24 cellular contexts compared by ENCODE assay signal in genomic region chr3:29718661-29719065, GRCh38.
DNase-seq lines count a peak whose midpoint lies in the region; ATAC-seq, FAIRE-seq and TF ChIP-seq lines count a peak whose summit lies in the region.
"Had no signal": no experiment of that assay in that cellular context is flagged by ENCODE, and none has a peak within 500 bp of the region (broad histone marks: within the 10 kb centered on the region; RNA-seq: fewer than 3 reads in every experiment).

No MANE protein-coding gene starts in this region.

- H3K27me3 Mint-ChIP-seq in MCF 10A (ENCODE audit: insufficient read depth, unreplicated experiment) (no peaks in the 10 kb centered on the region), immature natural killer cell (ENCODE audit: low read depth in 3 of 3) (no peaks in the 10 kb centered on the region)
- H3K27me3 Mint-ChIP-seq in activated CD4-positive, alpha-beta memory T cell treated with anti-CD3 and anti-CD28 coated beads, Interleukin-2, amount 10 ng/mL, durations not matched to agents 7 days and 5 days = no peaks in the 10 kb centered on the region
- H3K27me3 Mint-ChIP-seq: T-cell had no signal

- H3K27ac Mint-ChIP-seq in MCF 10A (ENCODE audit: low read depth, unreplicated experiment) = peak overlapping the region; percentile 49
- no peak overlapping the region for H3K27ac Mint-ChIP-seq in immature natural killer cell
- H3K27ac Mint-ChIP-seq in activated CD4-positive, alpha-beta memory T cell treated with anti-CD3 and anti-CD28 coated beads, Interleukin-2, amount 10 ng/mL, durations not matched to agents 7 days and 5 days = no peak overlapping the region
- H3K27ac Mint-ChIP-seq: activated CD8-positive, alpha-beta T cell treated with anti-CD3 and anti-CD28 coated beads, Interleukin-2, amount 10 ng/mL, durations not matched to agents 7 days and 5 days; activated naive CD4-positive, alpha-beta T cell treated with anti-CD3 and anti-CD28 coated beads, Interleukin-2, amount 50 U/mL, for 24 hours; T-cell had no signal

- H3K4me1 ChIP-seq in keratinocyte (ENCODE audit: control insufficient read depth, extremely low read depth, insufficient read depth, low read length) (peaks cover 15% of the 10 kb centered on the region), upper lobe of right lung (no peaks in the 10 kb centered on the region)
- H3K4me1 ChIP-seq: BLaER1 had no signal

- ATAC-seq in upper lobe of right lung (peak; percentile 74), HG02759 (IDR thresholded peaks at IDR 0.05; ENCODE audit: unreplicated experiment) (no peak)
- ATAC-seq: activated CD8-positive, alpha-beta T cell treated with anti-CD3 and anti-CD28 coated beads, Interleukin-2, amount 10 ng/mL, durations not matched to agents 7 days and 5 days; T-cell had no signal

- DNase-seq in NCI-H526 (lab: John Stamatoyannopoulos, UW) (peak; percentile 8 to 9), NCI-H526 treated with DMSO at 0.1 percent for 48 hours (lab: John Stamatoyannopoulos, UW) (no peak), MCF 10A (ENCODE audit: unreplicated experiment) (peak; percentile 6), keratinocyte (ENCODE audit: low read depth, low spot score) (peak; percentile 63), upper lobe of right lung (no peak), immature natural killer cell (no peak)
- no peak for DNase-seq in activated CD4-positive, alpha-beta memory T cell treated with anti-CD3 and anti-CD28 coated beads, Interleukin-2, amount 10 ng/mL, durations not matched to agents 7 days and 5 days
- DNase-seq: activated CD8-positive, alpha-beta T cell treated with anti-CD3 and anti-CD28 coated beads, Interleukin-2, amount 10 ng/mL, durations not matched to agents 7 days and 5 days; activated T-cell treated with anti-CD3 and anti-CD28 coated beads, Interleukin-2, amount 50 U/mL, for 48 hours; brain microvascular endothelial cell; dorsolateral prefrontal cortex; H7; KG1; NCI-H1105; RPMI8226; stimulated activated CD4-positive, alpha-beta T cell treated with anti-CD3 and anti-CD28 coated beads, Interleukin-2, amount 100 ng/mL, for 48 hours; T-cell; WERI-Rb-1 had no signal

- H3K9me1 ChIP-seq in keratinocyte (ENCODE audit: control insufficient read depth, extremely low read depth, insufficient read depth, low read length) = no peaks in the 10 kb centered on the region

- H3K4me1 Mint-ChIP-seq in MCF 10A (ENCODE audit: insufficient read depth, unreplicated experiment) (peaks cover 20% of the 10 kb centered on the region), immature natural killer cell (no peaks in the 10 kb centered on the region)
- H3K4me1 Mint-ChIP-seq in activated CD4-positive, alpha-beta memory T cell treated with anti-CD3 and anti-CD28 coated beads, Interleukin-2, amount 10 ng/mL, durations not matched to agents 7 days and 5 days = no peaks in the 10 kb centered on the region
- H3K4me1 Mint-ChIP-seq: activated naive CD4-positive, alpha-beta T cell treated with anti-CD3 and anti-CD28 coated beads, Interleukin-2, amount 50 U/mL, for 24 hours; T-cell had no signal

- BruUV-seq in MCF 10A (replicated peaks; lab: Mats Ljungman, UMichigan) = no TSS peak

- intact Hi-C loops in MCF 10A (cut with micrococcal nuclease) (no loop called here), upper lobe of right lung (cut with DNase I) (no loop called here)

- H3K4me3 ChIP-seq in keratinocyte (ENCODE audit: control insufficient read depth in 2 of 3, extremely low read depth in 1 of 3, insufficient read depth in 2 of 3, low read depth in 1 of 3, low read length in 3 of 3) (no peak overlapping the region), upper lobe of right lung (no peak overlapping the region)
- H3K4me3 ChIP-seq: BLaER1, dorsolateral prefrontal cortex, esophagus muscularis mucosa had no signal

- no peak overlapping the region for H3K4me3 Mint-ChIP-seq in MCF 10A (ENCODE audit: unreplicated experiment)
- H3K4me3 Mint-ChIP-seq in immature natural killer cell = no peak overlapping the region
- H3K4me3 Mint-ChIP-seq in activated CD4-positive, alpha-beta memory T cell treated with anti-CD3 and anti-CD28 coated beads, Interleukin-2, amount 10 ng/mL, durations not matched to agents 7 days and 5 days = no peak overlapping the region
- H3K4me3 Mint-ChIP-seq: activated CD8-positive, alpha-beta T cell treated with anti-CD3 and anti-CD28 coated beads, Interleukin-2, amount 10 ng/mL, durations not matched to agents 7 days and 5 days; activated naive CD4-positive, alpha-beta T cell treated with anti-CD3 and anti-CD28 coated beads, Interleukin-2, amount 50 U/mL, for 24 hours; T-cell had no signal

- H3K9me3 Mint-ChIP-seq in MCF 10A (ENCODE audit: unreplicated experiment) (no peaks in the 10 kb centered on the region), immature natural killer cell (peaks cover 2 to 10% (median 6%) of the 10 kb centered on the region in 6 donors)
- no peaks in the 10 kb centered on the region for H3K9me3 Mint-ChIP-seq in activated CD4-positive, alpha-beta memory T cell treated with anti-CD3 and anti-CD28 coated beads, Interleukin-2, amount 10 ng/mL, durations not matched to agents 7 days and 5 days
- H3K9me3 Mint-ChIP-seq: activated naive CD4-positive, alpha-beta T cell treated with anti-CD3 and anti-CD28 coated beads, Interleukin-2, amount 50 U/mL, for 24 hours; T-cell had no signal

- H3K36me3 Mint-ChIP-seq in MCF 10A (ENCODE audit: insufficient read depth, unreplicated experiment) = no peaks in the 10 kb centered on the region
- no peaks in the 10 kb centered on the region for H3K36me3 Mint-ChIP-seq in immature natural killer cell
- no peaks in the 10 kb centered on the region for H3K36me3 Mint-ChIP-seq in activated CD4-positive, alpha-beta memory T cell treated with anti-CD3 and anti-CD28 coated beads, Interleukin-2, amount 10 ng/mL, durations not matched to agents 7 days and 5 days (ENCODE audit: low read depth)
- H3K36me3 Mint-ChIP-seq: activated naive CD4-positive, alpha-beta T cell treated with anti-CD3 and anti-CD28 coated beads, Interleukin-2, amount 50 U/mL, for 24 hours; T-cell had no signal

- H3K9ac ChIP-seq in keratinocyte (ENCODE audit: control insufficient read depth, extremely low read depth, insufficient read depth, low read length) = peak overlapping the region; percentile 13
- H3K9ac ChIP-seq: BLaER1 had no signal

- CTCF ChIA-PET in MCF 10A (lab: Yijun Ruan, JAX) = interaction anchor here (0.7 kb wide), 1 partner anchor 157 kb away, joined by 3 read pairs; no protein-coding TSS in a partner anchor
- CTCF ChIA-PET in activated CD4-positive, alpha-beta memory T cell treated with anti-CD3 and anti-CD28 coated beads, Interleukin-2, amount 10 ng/mL, durations not matched to agents 7 days and 5 days (lab: Charles Lee) = no interaction called here

- no peaks in the 10 kb centered on the region for H3K9me3 ChIP-seq in keratinocyte (ENCODE audit: control insufficient read depth, low read depth, low read length)
- no peaks in the 10 kb centered on the region for H3K9me3 ChIP-seq in upper lobe of right lung
- H3K9me3 ChIP-seq: BLaER1, esophagus muscularis mucosa had no signal

- TF ChIP-seq CTCF in MCF 10A (IDR thresholded peaks at IDR 0.05; ENCODE audit: unreplicated experiment) = no peak
- no peak for TF ChIP-seq CTCF in keratinocyte (optimal IDR thresholded peaks at IDR 0.05 in 1 of 3, IDR thresholded peaks at IDR 0.05 in 1 of 3, conservative IDR thresholded peaks at IDR 0.05 in 1 of 3; ENCODE audit: extremely low read depth in 1 of 3, insufficient read depth in 2 of 3, low read length in 3 of 3)
- TF ChIP-seq CTCF in upper lobe of right lung (IDR thresholded peaks at IDR 0.05) = no peak

- dilution Hi-C loops in keratinocyte (cut with MboI; ENCODE audit: extremely low pct_ligation_motif_present, low sequenced_read_pairs) = no loop called here

- H3K27ac ChIP-seq in keratinocyte (ENCODE audit: control insufficient read depth, insufficient read depth, low read length) = peak overlapping the region; percentile 62
- H3K27ac ChIP-seq in upper lobe of right lung = no peak overlapping the region
- H3K27ac ChIP-seq: 22Rv1, BLaER1, brain microvascular endothelial cell, dorsolateral prefrontal cortex, esophagus muscularis mucosa, WERI-Rb-1 had no signal

- H3K4me2 ChIP-seq in keratinocyte (ENCODE audit: control insufficient read depth, extremely low read depth, insufficient read depth, low read depth, low read length) = peak overlapping the region; percentile 55
- H3K4me2 ChIP-seq: BLaER1 had no signal

- POLR2A ChIA-PET in MCF 10A (lab: Yijun Ruan, JAX) = interaction anchor here (0.6 to 2.4 kb wide), 10 partner anchors 9 to 46 kb away, joined by 3 to 11 read pairs (median 3); no protein-coding TSS in a partner anchor
- POLR2A ChIA-PET in activated CD4-positive, alpha-beta memory T cell treated with anti-CD3 and anti-CD28 coated beads, Interleukin-2, amount 10 ng/mL, durations not matched to agents 7 days and 5 days (lab: Charles Lee) = no interaction called here

- no peaks in the 10 kb centered on the region for H4K20me1 ChIP-seq in keratinocyte (ENCODE audit: control insufficient read depth, extremely low read depth, insufficient read depth, low read length)
- H4K20me1 ChIP-seq: BLaER1 had no signal

- H3K36me3 ChIP-seq in keratinocyte (ENCODE audit: control insufficient read depth in 2 of 2, extremely low read depth in 1 of 2, insufficient read depth in 2 of 2, low read length in 2 of 2) = no peaks in the 10 kb centered on the region
- no peaks in the 10 kb centered on the region for H3K36me3 ChIP-seq in upper lobe of right lung
- H3K36me3 ChIP-seq: BLaER1, brain microvascular endothelial cell, esophagus muscularis mucosa, WERI-Rb-1 had no signal

- H3K27me3 ChIP-seq in keratinocyte (ENCODE audit: control insufficient read depth, extremely low read depth, insufficient read depth, low read length) (no peaks in the 10 kb centered on the region), upper lobe of right lung (no peaks in the 10 kb centered on the region)
- H3K27me3 ChIP-seq: BLaER1, brain microvascular endothelial cell, esophagus muscularis mucosa had no signal

- H3K79me2 ChIP-seq in keratinocyte (ENCODE audit: control insufficient read depth, insufficient read depth, low read length) = no peaks in the 10 kb centered on the region

- peak; percentile 93 for FAIRE-seq in keratinocyte (lab: Jason Lieb, UNC)
- FAIRE-seq: islet of Langerhans had no signal

- H2AFZ ChIP-seq in keratinocyte (ENCODE audit: control insufficient read depth, low read length) = no peak overlapping the region

Comparison
In these comparisons a context has a peak if more than half of its experiments do, and no peak if none do; other contexts are left out.
1. DNase-seq: peak in NCI-H526 (2 of 2), MCF 10A (single experiment) and keratinocyte (single experiment); none in NCI-H526 treated with DMSO at 0.1 percent for 48 hours (single experiment), upper lobe of right lung (single experiment), immature natural killer cell (0 of 3) and activated CD4-positive, alpha-beta memory T cell treated with anti-CD3 and anti-CD28 coated beads, Interleukin-2, amount 10 ng/mL, durations not matched to agents 7 days and 5 days (single experiment).